In genomic region chr5:137743031-137743640, GRCh38 we compare ENCODE assay signal across 8 cellular contexts. TPM values are rescaled to one million over a fixed set of nuclear protein-coding genes. Genes with fewer than 3 reads are reported as not detected.
A peak's percentile ranks its signal among the peaks of the same experiment; 100 is the strongest.
DNase-seq lines count a peak whose midpoint lies in the region; ATAC-seq and TF ChIP-seq lines count a peak whose summit lies in the region.

No MANE protein-coding gene starts in this region.

- intact Hi-C loops in thyroid gland (cut with DNase I), result loop anchor here (5.0 kb wide), 1 partner anchor 116 kb away; no protein-coding TSS in a partner anchor

- 73 to 75% methylated on average over 4 of the region's 4 CpGs for WGBS in thyroid gland, 2 donors

- POLR2A ChIA-PET in AG04450 (lab: Yijun Ruan, JAX), result no interaction called here

- H3K9me3 ChIP-seq in AG04450 (ENCODE audit: control insufficient read depth, insufficient read depth, low read length) (peaks cover 4% of the 10 kb centered on the region), thyroid gland (no peaks in the 10 kb centered on the region)

- CTCF ChIA-PET in AG04450 (lab: Charles Lee), result interaction anchor here (0.6 to 18.3 kb wide), 48 partner anchors 8 to 487 kb away, joined by 3 to 454 read pairs (median 5); partner anchors contain the start of gene HNRNPA0

- no peaks in the 10 kb centered on the region for H3K4me1 ChIP-seq in thyroid gland

- ATAC-seq in GM18498 (IDR thresholded peaks at IDR 0.05; ENCODE audit: unreplicated experiment), result peak; percentile 75
- peak; percentile 69 for ATAC-seq in HG03354 (IDR thresholded peaks at IDR 0.05; ENCODE audit: poor library complexity, severe bottlenecking, unreplicated experiment)

- no peaks in the 10 kb centered on the region for H3K27me3 ChIP-seq in AG04450 (ENCODE audit: control insufficient read depth, insufficient read depth, low read length)
- no peaks in the 10 kb centered on the region for H3K27me3 ChIP-seq in thyroid gland

- no peak for DNase-seq in AG04450 (ENCODE audit: low read depth, low spot score)
- DNase-seq in NCI-H748 (lab: John Stamatoyannopoulos, UW; ENCODE audit: unreplicated experiment), result peak; percentile 73
- DNase-seq in activated CD4-positive, alpha-beta T cell treated with anti-CD3 and anti-CD28 coated beads, Interleukin-2, amount 50 U/mL, for 4 hours, result peak; percentile 39 to 44
- peak; percentile 44 for DNase-seq in epidermal melanocyte (ENCODE audit: insufficient read length, low spot score)
- peak; percentile 66 for DNase-seq in mucosa of gallbladder (ENCODE audit: low spot score)
- peak; percentile 55 to 69 for DNase-seq in thyroid gland

- no peak overlapping the region for H3K27ac ChIP-seq in AG04450 (ENCODE audit: low read depth, low read length)
- H3K27ac ChIP-seq in thyroid gland, result no peak overlapping the region

- TF ChIP-seq POLR2A in thyroid gland (IDR thresholded peaks at IDR 0.05), result no peak

- no peaks in the 10 kb centered on the region for H3K36me3 ChIP-seq in thyroid gland

- TF ChIP-seq CTCF in AG04450 (IDR thresholded peaks at IDR 0.05; ENCODE audit: low read depth, low read length) (peak; percentile 75), thyroid gland (IDR thresholded peaks at IDR 0.05) (peak in 5 of 6 experiments; percentile 59 to 85 (median 65))

- H3K4me3 ChIP-seq in AG04450 (ENCODE audit: low read depth, low read length) (no peak overlapping the region), thyroid gland (replicated peaks in 1 of 3) (no peak overlapping the region)

RNA-seq across cellular contexts. Expression of gene KLHL3, which starts 7.2 kb away (rescaled TPM):
- 2.1 and 2.2 TPM in 2 replicates for polyA plus RNA-seq in AG04450 (2011; rRNA removed)
- polyA minus RNA-seq in AG04450 (2011; rRNA and poly(A)+ RNA removed), result 8.8 and 12.6 TPM in 2 replicates
- total RNA-seq in mucosa of gallbladder (20.3 TPM), thyroid gland (10 to 100 TPM; 11.9 to 26.7 (median 17.9) TPM)

RNA-seq across cellular contexts. Expression of gene HNRNPA0, which starts 11.0 kb away (rescaled TPM):
- 11.6 and 13.5 TPM in 2 replicates for polyA plus RNA-seq in AG04450 (2011; rRNA removed)
- polyA minus RNA-seq in AG04450 (2011; rRNA and poly(A)+ RNA removed), result 6.0 and 7.5 TPM in 2 replicates
- total RNA-seq in mucosa of gallbladder (29.4 TPM), thyroid gland (10 to 100 TPM; 10.6 to 14.1 (median 12.4) TPM)
